In genomic region chr3:3665961-3666640, GRCh38 we compare ENCODE assay signal across 11 cellular contexts.
DNase-seq lines count a peak whose midpoint lies in the region; ATAC-seq lines count a peak whose summit lies in the region.
"Had no signal": no experiment of that assay in that cellular context is flagged by ENCODE, and none has a peak within 500 bp of the region (broad histone marks: within the 10 kb centered on the region; RNA-seq: fewer than 3 reads in every experiment).

No MANE protein-coding gene starts in this region.

- DNase-seq in left ventricle myocardium superior (peak; percentile 76), DMS114 treated with DMSO at 0.1 percent for 48 hours (lab: John Stamatoyannopoulos, UW; ENCODE audit: unreplicated experiment) (no peak), NCI-H82 (lab: John Stamatoyannopoulos, UW) (no peak), UCSD-AML1 (lab: John Stamatoyannopoulos, UW; ENCODE audit: unreplicated experiment) (no peak)
- DNase-seq in activated CD4-positive, alpha-beta memory T cell treated with anti-CD3 and anti-CD28 coated beads, Interleukin-2, amount 10 ng/mL, durations not matched to agents 7 days and 5 days, result no peak
- DNase-seq: hippocampal formation; pancreas; stimulated activated CD8-positive, alpha-beta memory T cell treated with anti-CD3 and anti-CD28 coated beads, Interleukin-4, amount 100 ng/mL, for 48 hours had no signal

- peaks cover 5% of the 10 kb centered on the region for H3K9me3 Mint-ChIP-seq in activated CD4-positive, alpha-beta memory T cell treated with anti-CD3 and anti-CD28 coated beads, Interleukin-2, amount 10 ng/mL, durations not matched to agents 7 days and 5 days

- H3K4me1 Mint-ChIP-seq in activated CD4-positive, alpha-beta memory T cell treated with anti-CD3 and anti-CD28 coated beads, Interleukin-2, amount 10 ng/mL, durations not matched to agents 7 days and 5 days, result no peaks in the 10 kb centered on the region

- intact Hi-C loops in left ventricle myocardium superior (cut with micrococcal nuclease), result no loop called here

- CTCF ChIA-PET in activated CD4-positive, alpha-beta memory T cell treated with anti-CD3 and anti-CD28 coated beads, Interleukin-2, amount 10 ng/mL, durations not matched to agents 7 days and 5 days (lab: Charles Lee), result no interaction called here

- no peak overlapping the region for H3K4me3 Mint-ChIP-seq in activated CD4-positive, alpha-beta memory T cell treated with anti-CD3 and anti-CD28 coated beads, Interleukin-2, amount 10 ng/mL, durations not matched to agents 7 days and 5 days

- H3K27ac Mint-ChIP-seq in activated CD4-positive, alpha-beta memory T cell treated with anti-CD3 and anti-CD28 coated beads, Interleukin-2, amount 10 ng/mL, durations not matched to agents 7 days and 5 days, result no peak overlapping the region

- POLR2A ChIA-PET in activated CD4-positive, alpha-beta memory T cell treated with anti-CD3 and anti-CD28 coated beads, Interleukin-2, amount 10 ng/mL, durations not matched to agents 7 days and 5 days (lab: Charles Lee), result no interaction called here

- ATAC-seq in GM18511 (IDR thresholded peaks at IDR 0.05; ENCODE audit: unreplicated experiment) (peak; percentile 63), GM21619 (IDR thresholded peaks at IDR 0.05; ENCODE audit: unreplicated experiment) (peak; percentile 46), HG03342 (IDR thresholded peaks at IDR 0.05; ENCODE audit: unreplicated experiment) (peak; percentile 43), left ventricle myocardium superior (peak; percentile 88)

- H3K27me3 Mint-ChIP-seq in activated CD4-positive, alpha-beta memory T cell treated with anti-CD3 and anti-CD28 coated beads, Interleukin-2, amount 10 ng/mL, durations not matched to agents 7 days and 5 days, result no peaks in the 10 kb centered on the region

- no peaks in the 10 kb centered on the region for H3K36me3 Mint-ChIP-seq in activated CD4-positive, alpha-beta memory T cell treated with anti-CD3 and anti-CD28 coated beads, Interleukin-2, amount 10 ng/mL, durations not matched to agents 7 days and 5 days (ENCODE audit: low read depth)
